26 cellular contexts compared by ENCODE assay signal in genomic region chr12:24060089-24060488, GRCh38.
A peak's percentile ranks its signal among the peaks of the same experiment; 100 is the strongest.
DNase-seq lines count a peak whose midpoint lies in the region; FAIRE-seq and TF ChIP-seq lines count a peak whose summit lies in the region.
"Had no signal": no experiment of that assay in that cellular context is flagged by ENCODE, and none has a peak within 500 bp of the region (broad histone marks: within the 10 kb centered on the region; RNA-seq: fewer than 3 reads in every experiment).

No MANE protein-coding gene starts in this region.

- no peaks in the 10 kb centered on the region for H3K4me1 ChIP-seq in H1 (replicated peaks in 1 of 4; ENCODE audit: control insufficient read depth in 3 of 4, insufficient read depth in 4 of 4, low read length in 3 of 4)
- H3K4me1 ChIP-seq in mesenchymal stem cell (ENCODE audit: control insufficient read depth, insufficient read depth, low read depth, low read length) = no peaks in the 10 kb centered on the region
- H3K4me1 ChIP-seq: A549; BLaER1 treated with 17β-estradiol and CSF1 and Interleukin-3, amounts not matched to agents 10 nM and 100 nM; Caco-2 had no signal

- H4K91ac ChIP-seq in H1 (replicated peaks; ENCODE audit: insufficient read length, low read length) (no peak overlapping the region), mesenchymal stem cell (ENCODE audit: low read length) (peak overlapping the region; percentile 21)

- no peak overlapping the region for H4K5ac ChIP-seq in H1 (ENCODE audit: insufficient read length, low read depth, low read length)

- 96% methylated on average over 1 of the region's 1 CpG; no CpG with 5 or more reads in 1 of the 2 experiments for WGBS in H1 (ENCODE audit: extremely low coverage in 1 of 2, insufficient coverage in 1 of 2, insufficient read length in 1 of 2, insufficient replicate concordance in 2 of 2, low coverage in 1 of 2, low lambda C conversion rate in 2 of 2, missing lambda C conversion rate in 1 of 2), 2 experiments
- 100% methylated on average over 1 of the region's 1 CpG for WGBS in mesenchymal stem cell

- H2BK5ac ChIP-seq in H1 (ENCODE audit: low read depth, low read length) (no peak overlapping the region), mesenchymal stem cell (ENCODE audit: low read depth, low read length, poor library complexity, severe bottlenecking) (no peak overlapping the region)

- H2BK15ac ChIP-seq in H1 (ENCODE audit: low read length) (no peak overlapping the region), mesenchymal stem cell (ENCODE audit: low read depth, poor library complexity, severe bottlenecking) (no peak overlapping the region)

- CTCF ChIA-PET in H1 (lab: Charles Lee; ENCODE audit: partially characterized antibody) = interaction anchor here (0.6 kb wide), 1 partner anchor 12 kb away, joined by 3 read pairs; no protein-coding TSS in a partner anchor

- no peaks in the 10 kb centered on the region for H3K27me3 ChIP-seq in H1 (replicated peaks in 1 of 4; ENCODE audit: control insufficient read depth in 3 of 4, extremely low read depth in 1 of 4, insufficient read depth in 3 of 4, low read length in 3 of 4)
- no peaks in the 10 kb centered on the region for H3K27me3 ChIP-seq in mesenchymal stem cell (ENCODE audit: control insufficient read depth in 1 of 2, insufficient read depth in 1 of 2, low read length in 2 of 2)
- H3K27me3 ChIP-seq: BLaER1 treated with 17β-estradiol and CSF1 and Interleukin-3, amounts not matched to agents 10 nM and 100 nM had no signal

- H3K79me1 ChIP-seq in H1 (ENCODE audit: low read depth, low read length) = no peaks in the 10 kb centered on the region
- H3K79me1 ChIP-seq in mesenchymal stem cell (replicated peaks; ENCODE audit: low read length, poor library complexity, severe bottlenecking) = no peaks in the 10 kb centered on the region

- intact Hi-C loops in posterior cingulate gyrus (cut with DNase I) = no loop called here

- FAIRE-seq in H1 (lab: Jason Lieb, UNC) = no peak
- FAIRE-seq: A549, D721Med, GM12878, GM12892, GM18507 had no signal

- H3K14ac ChIP-seq in H1 (ENCODE audit: insufficient read length) (no peak overlapping the region), mesenchymal stem cell (ENCODE audit: low read length in 2 of 2) (no peak overlapping the region)

- H3K27ac ChIP-seq in H1 (ENCODE audit: low read depth, low read length) = no peak overlapping the region
- no peak overlapping the region for H3K27ac ChIP-seq in mesenchymal stem cell (ENCODE audit: low read length, poor library complexity, severe bottlenecking)
- H3K27ac ChIP-seq: 22Rv1; A549; BLaER1 treated with 17β-estradiol and CSF1 and Interleukin-3, amounts not matched to agents 10 nM and 100 nM; C4-2B had no signal

- no peak overlapping the region for H2AFZ ChIP-seq in H1 (ENCODE audit: low read length)
- no peak overlapping the region for H2AFZ ChIP-seq in mesenchymal stem cell (ENCODE audit: low read depth, low read length)

- H3K4ac ChIP-seq in H1 (replicated peaks; ENCODE audit: insufficient read length, low read depth, low read length) (no peak overlapping the region), mesenchymal stem cell (ENCODE audit: low read depth in 1 of 2, low read length in 2 of 2) (no peak overlapping the region)

- H2BK120ac ChIP-seq in H1 (replicated peaks; ENCODE audit: low read depth, low read length) (no peak overlapping the region), mesenchymal stem cell (ENCODE audit: low read depth, low read length) (no peak overlapping the region)

- H3K23ac ChIP-seq in H1 (ENCODE audit: insufficient read length) (no peak overlapping the region), mesenchymal stem cell (ENCODE audit: low read length in 2 of 2) (no peak overlapping the region)

- H3K9me3 ChIP-seq in H1 (ENCODE audit: insufficient read depth in 2 of 2, low read depth in 1 of 2, low read length in 1 of 2) = no peaks in the 10 kb centered on the region
- H3K9me3 ChIP-seq in mesenchymal stem cell (ENCODE audit: control insufficient read depth, low read length) = no peaks in the 10 kb centered on the region
- H3K9me3 ChIP-seq: A549; BLaER1 treated with 17β-estradiol and CSF1 and Interleukin-3, amounts not matched to agents 10 nM and 100 nM; Caco-2 had no signal

- TF ChIP-seq POLR2A in H1 (IDR thresholded peaks at IDR 0.05; ENCODE audit: control extremely low read depth in 1 of 2, low read depth in 2 of 2, low read length in 2 of 2) = no peak

- no peak for TF ChIP-seq EP300 in H1 (IDR thresholded peaks at IDR 0.05; ENCODE audit: borderline replicate concordance in 1 of 2, low read depth in 2 of 2, low read length in 2 of 2)

- no peak overlapping the region for H2BK12ac ChIP-seq in H1 (ENCODE audit: low read depth, low read length)
- H2BK12ac ChIP-seq in mesenchymal stem cell (ENCODE audit: low read length in 2 of 2) = no peak overlapping the region

- no peak overlapping the region for H3K56ac ChIP-seq in H1 (replicated peaks; ENCODE audit: insufficient read length, low read depth, low read length)

- no peaks in the 10 kb centered on the region for H3K23me2 ChIP-seq in H1 (ENCODE audit: low read depth, low read length)

- H4K8ac ChIP-seq in H1 (ENCODE audit: extremely low read depth, insufficient read depth, low read length) (no peak overlapping the region), mesenchymal stem cell (ENCODE audit: low read length) (no peak overlapping the region)

- TF ChIP-seq RAD21 in H1 (IDR thresholded peaks at IDR 0.05 in 1 of 2, conservative IDR thresholded peaks at IDR 0.05 in 1 of 2; ENCODE audit: low read depth in 2 of 2, low read length in 2 of 2) = no peak

- H3K18ac ChIP-seq in H1 (ENCODE audit: extremely low read depth, low read length) (no peak overlapping the region), mesenchymal stem cell (ENCODE audit: low read depth in 1 of 2, low read length in 2 of 2) (no peak overlapping the region)

- POLR2A ChIA-PET in H1 (lab: Charles Lee; ENCODE audit: partially characterized antibody) = no interaction called here

- no peaks in the 10 kb centered on the region for H3K79me2 ChIP-seq in H1 (ENCODE audit: control insufficient read depth in 1 of 2, insufficient read depth in 2 of 2, low read length in 2 of 2)

- no peak overlapping the region for H2AK5ac ChIP-seq in H1 (ENCODE audit: low read depth, low read length)
- no peak overlapping the region for H2AK5ac ChIP-seq in mesenchymal stem cell (ENCODE audit: low read length, severe bottlenecking)

- no peaks in the 10 kb centered on the region for H4K20me1 ChIP-seq in H1 (replicated peaks in 1 of 2; ENCODE audit: control insufficient read depth in 1 of 2, insufficient read depth in 2 of 2, low read length in 2 of 2)
- H4K20me1 ChIP-seq: BLaER1 treated with 17β-estradiol and CSF1 and Interleukin-3, amounts not matched to agents 10 nM and 100 nM had no signal

- H2BK20ac ChIP-seq in H1 (ENCODE audit: low read length) = no peak overlapping the region

- TF ChIP-seq CTCF in H1 (IDR thresholded peaks at IDR 0.05; ENCODE audit: control extremely low read depth in 1 of 3, insufficient read depth in 1 of 3, low read depth in 1 of 3, low read length in 3 of 3) = no peak

- DNase-seq in DMS53 (lab: John Stamatoyannopoulos, UW) = peak; percentile 72
- DNase-seq in DMS53 treated with DMSO at 0.1 percent for 48 hours (lab: John Stamatoyannopoulos, UW; ENCODE audit: unreplicated experiment) = no peak
- peak; percentile 4 for DNase-seq in NCI-H69 (lab: John Stamatoyannopoulos, UW)
- no peak for DNase-seq in H1 (ENCODE audit: low read depth in 1 of 2, low spot score in 2 of 2)
- DNase-seq in mesenchymal stem cell = no peak
- no peak for DNase-seq in NCI-H748 (lab: John Stamatoyannopoulos, UW; ENCODE audit: unreplicated experiment)
- DNase-seq in posterior cingulate gyrus = no peak
- DNase-seq: AML-193; Caco-2; Calu3; CD4-positive, alpha-beta T cell; CD8-positive, alpha-beta T cell; DMS 273 treated with DMSO at 0.1 percent for 48 hours; DMS153; DMS79; DND-41; EL; GDM1 had no signal

- H3K4me3 ChIP-seq in H1 (ENCODE audit: extremely low read depth in 1 of 4, insufficient read depth in 2 of 4, low read depth in 3 of 4, low read length in 4 of 4) = no peak overlapping the region
- H3K4me3 ChIP-seq in mesenchymal stem cell (ENCODE audit: insufficient read depth in 1 of 2, low read depth in 1 of 2, low read length in 2 of 2) = no peak overlapping the region
- H3K4me3 ChIP-seq: A549; BLaER1 treated with 17β-estradiol and CSF1 and Interleukin-3, amounts not matched to agents 10 nM and 100 nM; GM12878 had no signal

- H3K36me3 ChIP-seq in H1 (ENCODE audit: control insufficient read depth in 2 of 4, insufficient read depth in 4 of 4, low read length in 3 of 4) (no peaks in the 10 kb centered on the region), mesenchymal stem cell (ENCODE audit: control insufficient read depth in 1 of 2, insufficient read depth in 2 of 2, low read depth in 1 of 2, low read length in 2 of 2) (no peaks in the 10 kb centered on the region)
- H3K36me3 ChIP-seq: BLaER1 treated with 17β-estradiol and CSF1 and Interleukin-3, amounts not matched to agents 10 nM and 100 nM had no signal

- no peak overlapping the region for H3K9ac ChIP-seq in H1 (replicated peaks in 1 of 4; ENCODE audit: extremely low read depth in 1 of 4, low read depth in 3 of 4, low read length in 3 of 4)
- no peak overlapping the region for H3K9ac ChIP-seq in mesenchymal stem cell (ENCODE audit: low read length)
- H3K9ac ChIP-seq: BLaER1 treated with 17β-estradiol and CSF1 and Interleukin-3, amounts not matched to agents 10 nM and 100 nM had no signal

- no peak overlapping the region for H3K4me2 ChIP-seq in H1 (ENCODE audit: insufficient read depth in 1 of 2, low read depth in 2 of 2, low read length in 2 of 2)
- no peak overlapping the region for H3K4me2 ChIP-seq in mesenchymal stem cell (ENCODE audit: low read length, poor library complexity, severe bottlenecking)
- H3K4me2 ChIP-seq: A549; BLaER1 treated with 17β-estradiol and CSF1 and Interleukin-3, amounts not matched to agents 10 nM and 100 nM had no signal

TF ChIP-seq in H1, 55 proteins besides CTCF, POLR2A, EP300 and RAD21:
- TF ChIP-seq CEBPB (IDR thresholded peaks at IDR 0.05; ENCODE audit: low read depth, low read length) = no peak
- TF ChIP-seq KDM1A (IDR thresholded peaks at IDR 0.05; ENCODE audit: borderline replicate concordance, low read length) = 0 out of 2 replicates have a peak, but pooled peaks have one; percentile 33

Comparison
In these comparisons a context has a peak if more than half of its experiments do, and no peak if none do; other contexts are left out.
1. DNase-seq: peak in DMS53 (single experiment) and NCI-H69 (single experiment); none in DMS53 treated with DMSO at 0.1 percent for 48 hours (single experiment), H1 (0 of 2), mesenchymal stem cell (single experiment), NCI-H748 (single experiment) and posterior cingulate gyrus (0 of 10).